In the genomic region with DNA sequence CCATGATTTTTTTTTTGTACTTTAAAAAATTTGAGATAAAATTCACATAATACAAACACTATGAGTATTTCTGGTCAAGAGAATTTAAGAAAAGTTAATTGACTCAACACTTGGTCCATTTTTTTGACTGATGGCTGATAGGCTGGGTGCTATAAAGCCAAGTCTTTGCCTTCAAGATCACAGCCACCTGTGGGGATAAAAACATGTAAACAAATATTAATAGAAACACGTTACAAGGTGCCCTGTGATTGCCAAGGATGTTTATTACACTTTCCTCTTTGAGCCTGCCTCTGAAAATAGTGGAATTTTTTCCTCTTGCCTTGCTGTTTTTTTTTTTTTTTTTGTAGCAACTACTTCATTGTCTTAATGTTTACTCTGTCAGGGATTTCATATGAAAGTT, we compare ENCODE assay signal across 20 cellular contexts.
A peak's percentile ranks its signal among the peaks of the same experiment; 100 is the strongest.
DNase-seq lines count a peak whose midpoint lies in the region; TF ChIP-seq lines count a peak whose summit lies in the region.
"Had no signal": no experiment of that assay in that cellular context is flagged by ENCODE, and none has a peak within 500 bp of the region (broad histone marks: within the 10 kb centered on the region; RNA-seq: fewer than 3 reads in every experiment).

No MANE protein-coding gene starts in this region.

- TF ChIP-seq CTCF in endodermal cell (conservative IDR thresholded peaks at IDR 0.05), result no peak

- WGBS in endodermal cell (ENCODE audit: insufficient coverage in 1 of 2, insufficient read length in 1 of 2), 2 experiments, result 91 to 100% methylated on average over 1 of the region's 1 CpG

- H3K4me3 Mint-ChIP-seq in endodermal cell, result no peak overlapping the region
- H3K4me3 Mint-ChIP-seq: B cell; CD4-positive, CD25-positive, alpha-beta regulatory T cell; CD8-positive, alpha-beta T cell had no signal

- H3K36me3 ChIP-seq in HUES6 (ENCODE audit: control insufficient read depth, insufficient read depth, low read length), result no peaks in the 10 kb centered on the region
- H3K36me3 ChIP-seq in endodermal cell (ENCODE audit: control insufficient read depth, insufficient read depth, low read length), result no peaks in the 10 kb centered on the region
- H3K36me3 ChIP-seq in skeletal muscle tissue (ENCODE audit: control insufficient read depth in 3 of 3, insufficient read depth in 3 of 3, low read length in 3 of 3), result no peaks in the 10 kb centered on the region
- H3K36me3 ChIP-seq: BLaER1 had no signal

- H3K36me3 Mint-ChIP-seq in endodermal cell (ENCODE audit: low read depth), result no peaks in the 10 kb centered on the region
- H3K36me3 Mint-ChIP-seq: CD4-positive, CD25-positive, alpha-beta regulatory T cell; CD8-positive, alpha-beta T cell had no signal

- H3K27me3 ChIP-seq in HUES6 (ENCODE audit: control insufficient read depth, insufficient read depth, low read length) (no peaks in the 10 kb centered on the region), endodermal cell (ENCODE audit: control insufficient read depth, insufficient read depth, low read length, poor library complexity, severe bottlenecking) (no peaks in the 10 kb centered on the region), skeletal muscle tissue (ENCODE audit: control insufficient read depth in 3 of 3, insufficient read depth in 3 of 3, low read length in 3 of 3) (no peaks in the 10 kb centered on the region)
- H3K27me3 ChIP-seq: BLaER1 had no signal

- in situ Hi-C loops in G401 (cut with HindIII; ENCODE audit: low sequenced_read_pairs), result no loop called here

- H3K4me1 Mint-ChIP-seq in endodermal cell, result peaks cover 18% of the 10 kb centered on the region
- H3K4me1 Mint-ChIP-seq: B cell; CD4-positive, CD25-positive, alpha-beta regulatory T cell had no signal

- H3K4me1 ChIP-seq in HUES6 (ENCODE audit: control insufficient read depth, insufficient read depth, low read length) (peaks cover 18% of the 10 kb centered on the region), endodermal cell (ENCODE audit: control insufficient read depth, insufficient read depth, low read length) (no peaks in the 10 kb centered on the region), skeletal muscle tissue (ENCODE audit: control insufficient read depth in 3 of 3, insufficient read depth in 3 of 3, low read length in 3 of 3) (peaks cover 10 to 33% (median 12%) of the 10 kb centered on the region in 3 donors)
- H3K4me1 ChIP-seq: BLaER1 had no signal

- 0 out of 2 replicates have a peak overlapping the region, but pooled peaks have one; percentile 12 for H3K27ac ChIP-seq in HUES6 (ENCODE audit: low read depth, low read length)
- no peak overlapping the region for H3K27ac ChIP-seq in endodermal cell (ENCODE audit: low read depth, low read length)
- H3K27ac ChIP-seq in skeletal muscle tissue (ENCODE audit: low read depth, low read length), result peak overlapping the region; percentile 32
- H3K27ac ChIP-seq: 22Rv1, BLaER1, C4-2B had no signal

- H3K9ac ChIP-seq in HUES6 (ENCODE audit: low read length) (no peak overlapping the region), endodermal cell (ENCODE audit: extremely low read depth, low read length, poor library complexity, severe bottlenecking) (no peak overlapping the region), skeletal muscle tissue (ENCODE audit: low read depth in 1 of 3, low read length in 3 of 3) (no peak overlapping the region)
- H3K9ac ChIP-seq: BLaER1 had no signal

- H3K9me3 ChIP-seq in HUES6 (ENCODE audit: control insufficient read depth, insufficient read depth, low read depth, low read length) (no peaks in the 10 kb centered on the region), endodermal cell (ENCODE audit: control insufficient read depth, low read length) (no peaks in the 10 kb centered on the region), skeletal muscle tissue (ENCODE audit: control insufficient read depth in 3 of 3, low read length in 3 of 3) (no peaks in the 10 kb centered on the region)
- H3K9me3 ChIP-seq: BLaER1, Caco-2 had no signal

- no peaks in the 10 kb centered on the region for H3K27me3 Mint-ChIP-seq in endodermal cell (ENCODE audit: insufficient read depth)
- H3K27me3 Mint-ChIP-seq: CD4-positive, CD25-positive, alpha-beta regulatory T cell had no signal

- DNase-seq in G401 (ENCODE audit: low spot score) (peak; percentile 29), endodermal cell (no peak), NCI-H526 treated with DMSO at 0.1 percent for 48 hours (lab: John Stamatoyannopoulos, UW) (no peak), DMS153 treated with DMSO at 0.1 percent for 48 hours (lab: John Stamatoyannopoulos, UW; ENCODE audit: unreplicated experiment) (no peak)
- no peak for DNase-seq in activated T-cell treated with anti-CD3 and anti-CD28 coated beads, Interleukin-2, amount 50 U/mL, for 1 hour
- DNase-seq: Caco-2; CD4-positive, CD25-positive, alpha-beta regulatory T cell; CD8-positive, alpha-beta T cell; DMS153; DMS79; EL; GF-D8; GOT3; H7 had no signal

- H3K4me3 ChIP-seq in HUES6 (ENCODE audit: low read depth, low read length) (no peak overlapping the region), endodermal cell (ENCODE audit: low read length) (no peak overlapping the region), skeletal muscle tissue (ENCODE audit: low read length in 3 of 3) (no peak overlapping the region)
- H3K4me3 ChIP-seq: BLaER1 had no signal

- no peaks in the 10 kb centered on the region for H3K9me3 Mint-ChIP-seq in endodermal cell
- H3K9me3 Mint-ChIP-seq: CD8-positive, alpha-beta T cell had no signal

- H3K27ac Mint-ChIP-seq in endodermal cell, result peak overlapping the region; percentile 46
- H3K27ac Mint-ChIP-seq: B cell; CD4-positive, CD25-positive, alpha-beta regulatory T cell; CD8-positive, alpha-beta T cell had no signal
